ENCODE assay signal across 8 cellular contexts in the genomic region with DNA sequence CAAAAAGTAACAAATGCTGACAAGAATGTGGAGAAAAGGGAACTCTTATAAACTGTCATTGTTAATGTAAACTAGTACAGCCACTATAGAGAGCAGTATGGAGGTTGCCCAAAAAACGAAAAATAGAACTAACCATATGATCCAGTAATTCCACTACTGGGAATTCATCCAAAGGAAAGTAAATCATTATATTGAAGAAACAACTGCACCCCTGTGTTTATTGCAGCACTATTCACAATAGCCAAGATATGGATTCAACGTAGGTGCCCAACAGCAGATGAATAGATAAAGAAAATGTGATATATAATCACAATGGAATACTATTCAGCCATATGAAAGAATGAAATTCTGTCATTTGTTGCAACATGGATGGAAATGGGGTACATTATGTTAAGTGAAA.
"Had no signal": no experiment of that assay in that cellular context is flagged by ENCODE, and none has a peak within 500 bp of the region (broad histone marks: within the 10 kb centered on the region; RNA-seq: fewer than 3 reads in every experiment).

No MANE protein-coding gene starts in this region.

- FAIRE-seq: G401.6, GM12878, GM12891, GM12892, GM18507, GM19239 had no signal

- H3K4me3 ChIP-seq: GM12878 had no signal

- ATAC-seq: GM12878 had no signal

- DNase-seq: GDM1, GF-D8 had no signal
